17 cellular contexts compared by ENCODE assay signal in genomic region chr7:118053353-118053752, GRCh38.
DNase-seq lines count a peak whose midpoint lies in the region; FAIRE-seq and TF ChIP-seq lines count a peak whose summit lies in the region.
"Had no signal": no experiment of that assay in that cellular context is flagged by ENCODE, and none has a peak within 500 bp of the region (broad histone marks: within the 10 kb centered on the region; RNA-seq: fewer than 3 reads in every experiment).

No MANE protein-coding gene starts in this region.

- H3K36me3 Mint-ChIP-seq in activated naive CD4-positive, alpha-beta T cell treated with anti-CD3 and anti-CD28 coated beads for 36 hours (ENCODE audit: low read depth), result no peaks in the 10 kb centered on the region
- H3K36me3 Mint-ChIP-seq: CD4-positive, CD25-positive, alpha-beta regulatory T cell had no signal

- H3K9me3 Mint-ChIP-seq in activated naive CD4-positive, alpha-beta T cell treated with anti-CD3 and anti-CD28 coated beads for 36 hours, result no peaks in the 10 kb centered on the region

- H3K27ac Mint-ChIP-seq in activated naive CD4-positive, alpha-beta T cell treated with anti-CD3 and anti-CD28 coated beads for 36 hours, result no peak overlapping the region
- H3K27ac Mint-ChIP-seq: CD4-positive, CD25-positive, alpha-beta regulatory T cell had no signal

- POLR2A ChIA-PET in A673 (lab: Charles Lee; ENCODE audit: low non-redundant PET), result no interaction called here

- BruUV-seq in A673 (replicated peaks; lab: Mats Ljungman, UMichigan), result no TSS peak

- H3K27ac ChIP-seq in A673 (ENCODE audit: low read depth, low read length, poor library complexity, severe bottlenecking), result no peak overlapping the region
- H3K27ac ChIP-seq in tibial artery, result no peak overlapping the region

- H3K9me3 ChIP-seq in A673 (ENCODE audit: low read depth, low read length, poor library complexity, severe bottlenecking) (no peaks in the 10 kb centered on the region), tibial artery (no peaks in the 10 kb centered on the region)
- H3K9me3 ChIP-seq: SK-N-SH had no signal

- H3K4me1 Mint-ChIP-seq in activated naive CD4-positive, alpha-beta T cell treated with anti-CD3 and anti-CD28 coated beads for 36 hours (ENCODE audit: low read depth), result no peaks in the 10 kb centered on the region
- H3K4me1 Mint-ChIP-seq: CD4-positive, CD25-positive, alpha-beta regulatory T cell had no signal

- H3K4me3 ChIP-seq in A673 (ENCODE audit: low read depth, low read length, poor library complexity, severe bottlenecking) (no peak overlapping the region), tibial artery (no peak overlapping the region)

- no peaks in the 10 kb centered on the region for H3K36me3 ChIP-seq in A673 (ENCODE audit: insufficient read depth, low read length, poor library complexity, severe bottlenecking)
- H3K36me3 ChIP-seq in tibial artery, result no peaks in the 10 kb centered on the region

- CTCF ChIA-PET in A673 (lab: Charles Lee), result no interaction called here
- CTCF ChIA-PET in activated naive CD4-positive, alpha-beta T cell treated with anti-CD3 and anti-CD28 coated beads for 36 hours (lab: Charles Lee), result no interaction called here

- H3K27me3 ChIP-seq in A673 (replicated peaks; ENCODE audit: insufficient read depth, low read depth, low read length, poor library complexity) (no peaks in the 10 kb centered on the region), tibial artery (no peaks in the 10 kb centered on the region)

- H3K4me1 ChIP-seq in A673 (ENCODE audit: insufficient read depth, low read length, poor library complexity, severe bottlenecking), result peaks cover 27% of the 10 kb centered on the region
- H3K4me1 ChIP-seq in tibial artery, result no peaks in the 10 kb centered on the region

- H3K4me3 Mint-ChIP-seq in activated naive CD4-positive, alpha-beta T cell treated with anti-CD3 and anti-CD28 coated beads for 36 hours, result no peak overlapping the region
- H3K4me3 Mint-ChIP-seq: CD4-positive, CD25-positive, alpha-beta regulatory T cell had no signal

- DNase-seq in A673 (ENCODE audit: low spot score) (peak; percentile 71), HT-29 (ENCODE audit: low spot score) (peak; percentile 2), NCI-H69 (lab: John Stamatoyannopoulos, UW) (peak; percentile 25), glomerular visceral epithelial cell (ENCODE audit: extremely low spot score) (peak; percentile 1), tibial artery (no peak), HTR-8/SVneo (ENCODE audit: insufficient read length, low spot score) (no peak)
- no peak for DNase-seq in activated T-cell treated with anti-CD3 and anti-CD28 coated beads, Interleukin-2, amount 50 U/mL, for 1 hour
- no peak for DNase-seq in activated naive CD4-positive, alpha-beta T cell treated with anti-CD3 and anti-CD28 coated beads for 36 hours
- DNase-seq: ACHN; CD4-positive, CD25-positive, alpha-beta regulatory T cell; IMR-90; Kasumi-1; NCI-H1694; NCI-H2171; NCI-H524; SK-N-SH had no signal

- TF ChIP-seq CTCF in A673 (conservative IDR thresholded peaks at IDR 0.05; ENCODE audit: low read depth, low read length), result no peak
- no peak for TF ChIP-seq CTCF in tibial artery (IDR thresholded peaks at IDR 0.05)

- H3K27me3 Mint-ChIP-seq in activated naive CD4-positive, alpha-beta T cell treated with anti-CD3 and anti-CD28 coated beads for 36 hours (ENCODE audit: low read depth), result peaks cover 2% of the 10 kb centered on the region
- H3K27me3 Mint-ChIP-seq: CD4-positive, CD25-positive, alpha-beta regulatory T cell had no signal

- no peak for FAIRE-seq in HTR-8/SVneo (lab: Jason Lieb, UNC)
- FAIRE-seq: H54 had no signal

- intact Hi-C loops in A673 (cut with micrococcal nuclease; ENCODE audit: unreplicated experiment) (loop anchor here (5.0 kb wide), 1 partner anchor 76 kb away; no protein-coding TSS in a partner anchor), tibial artery (cut with DNase I; ENCODE audit: low total_unique reads) (no loop called here)
- intact Hi-C loops in activated naive CD4-positive, alpha-beta T cell treated with anti-CD3 and anti-CD28 coated beads for 36 hours (cut with micrococcal nuclease), result no loop called here

Comparison
In these comparisons a context has a peak if more than half of its experiments do, and no peak if none do; other contexts are left out.
1. DNase-seq: peak in A673 (single experiment), HT-29 (single experiment), NCI-H69 (single experiment) and glomerular visceral epithelial cell (single experiment); none in activated T-cell treated with anti-CD3 and anti-CD28 coated beads, Interleukin-2, amount 50 U/mL, for 1 hour (single experiment), tibial artery (0 of 2), activated naive CD4-positive, alpha-beta T cell treated with anti-CD3 and anti-CD28 coated beads for 36 hours (single experiment) and HTR-8/SVneo (single experiment).